ENCODE assay signal across 14 cellular contexts in genomic region chr1:60573121-60573520, GRCh38.
DNase-seq lines count a peak whose midpoint lies in the region; ATAC-seq and TF ChIP-seq lines count a peak whose summit lies in the region.
"Had no signal": no experiment of that assay in that cellular context is flagged by ENCODE, and none has a peak within 500 bp of the region (broad histone marks: within the 10 kb centered on the region; RNA-seq: fewer than 3 reads in every experiment).

No MANE protein-coding gene starts in this region.

- WGBS in lung, 2 donors = 18 to 22% methylated on average over 1 of the region's 1 CpG

- no peaks in the 10 kb centered on the region for H4K20me1 ChIP-seq in osteoblast (ENCODE audit: insufficient read depth, low read length)

- H3K4me1 ChIP-seq in lung (ENCODE audit: control insufficient read depth in 2 of 2, insufficient read depth in 2 of 2, low read length in 2 of 2) (peaks cover 0 to 4% of the 10 kb centered on the region in 2 donors), osteoblast (ENCODE audit: insufficient read depth, low read length) (peaks cover 12% of the 10 kb centered on the region)

- H3K9me3 Mint-ChIP-seq in activated naive CD8-positive, alpha-beta T cell treated with anti-CD3 and anti-CD28 coated beads, Interleukin-2, amount 50 U/mL, for 24 hours = no peaks in the 10 kb centered on the region

- no peaks in the 10 kb centered on the region for H3K4me1 Mint-ChIP-seq in activated naive CD8-positive, alpha-beta T cell treated with anti-CD3 and anti-CD28 coated beads, Interleukin-2, amount 50 U/mL, for 24 hours
- H3K4me1 Mint-ChIP-seq: B cell; stimulated activated naive B cell treated with anti-CD40 and anti-IgM and Interleukin-4, amounts not matched to agents 10 μg/mL and 1 μg/mL and 100 μg/mL, for 72 hours had no signal

- peaks cover 4% of the 10 kb centered on the region for H3K27me3 Mint-ChIP-seq in activated naive CD8-positive, alpha-beta T cell treated with anti-CD3 and anti-CD28 coated beads, Interleukin-2, amount 50 U/mL, for 24 hours
- H3K27me3 Mint-ChIP-seq: B cell; stimulated activated naive B cell treated with anti-CD40 and anti-IgM and Interleukin-4, amounts not matched to agents 10 μg/mL and 1 μg/mL and 100 μg/mL, for 72 hours had no signal

- H3K36me3 ChIP-seq in lung (ENCODE audit: control insufficient read depth in 2 of 2, insufficient read depth in 2 of 2, low read length in 2 of 2) (no peaks in the 10 kb centered on the region), osteoblast (ENCODE audit: insufficient read depth, low read length) (no peaks in the 10 kb centered on the region)

- H2AFZ ChIP-seq in osteoblast (ENCODE audit: low read length) = no peak overlapping the region

- no peaks in the 10 kb centered on the region for H3K79me2 ChIP-seq in osteoblast (ENCODE audit: insufficient read depth, low read length)

- no peaks in the 10 kb centered on the region for H3K36me3 Mint-ChIP-seq in activated naive CD8-positive, alpha-beta T cell treated with anti-CD3 and anti-CD28 coated beads, Interleukin-2, amount 50 U/mL, for 24 hours (ENCODE audit: low read depth)
- H3K36me3 Mint-ChIP-seq: activated naive CD4-positive, alpha-beta T cell treated with anti-CD3 and anti-CD28 coated beads, Interleukin-2, amount 50 U/mL, for 72 hours; stimulated activated naive B cell treated with anti-CD40 and anti-IgM and Interleukin-4, amounts not matched to agents 10 μg/mL and 1 μg/mL and 100 μg/mL, for 72 hours had no signal

- H3K4me2 ChIP-seq in osteoblast (ENCODE audit: insufficient read depth, low read length) = no peak overlapping the region

- peak; percentile 45 for ATAC-seq in lung (ENCODE audit: insufficient read depth, low FRiP score)
- ATAC-seq in GM18870 (IDR thresholded peaks at IDR 0.05; ENCODE audit: unreplicated experiment) = no peak
- no peak for ATAC-seq in activated naive CD8-positive, alpha-beta T cell treated with anti-CD3 and anti-CD28 coated beads, Interleukin-2, amount 50 U/mL, for 24 hours
- ATAC-seq: activated naive CD4-positive, alpha-beta T cell treated with anti-CD3 and anti-CD28 coated beads, Interleukin-2, amount 50 U/mL, for 72 hours; stimulated activated naive B cell treated with anti-CD40 and anti-IgM and Interleukin-4, amounts not matched to agents 10 μg/mL and 1 μg/mL and 100 μg/mL, for 72 hours had no signal

- no peak overlapping the region for H3K4me3 Mint-ChIP-seq in activated naive CD8-positive, alpha-beta T cell treated with anti-CD3 and anti-CD28 coated beads, Interleukin-2, amount 50 U/mL, for 24 hours
- H3K4me3 Mint-ChIP-seq: B cell; stimulated activated naive B cell treated with anti-CD40 and anti-IgM and Interleukin-4, amounts not matched to agents 10 μg/mL and 1 μg/mL and 100 μg/mL, for 72 hours had no signal

- DNase-seq in DMS153 treated with DMSO at 0.1 percent for 48 hours (lab: John Stamatoyannopoulos, UW; ENCODE audit: unreplicated experiment) (peak; percentile 4), NCI-H774 (lab: John Stamatoyannopoulos, UW) (peak; percentile 34), dermis blood vessel endothelial cell (peak; percentile 32), lung (ENCODE audit: low spot score) (no peak), NCI-H128 (lab: John Stamatoyannopoulos, UW; ENCODE audit: unreplicated experiment) (no peak), osteoblast (ENCODE audit: insufficient read length, low spot score, missing footprints) (no peak)
- DNase-seq in activated naive CD8-positive, alpha-beta T cell treated with anti-CD3 and anti-CD28 coated beads, Interleukin-2, amount 50 U/mL, for 24 hours = no peak
- DNase-seq: activated CD8-positive, alpha-beta memory T cell treated with anti-CD3 and anti-CD28 coated beads, Interleukin-2, amount 50 U/mL, for 48 hours; posterior cingulate gyrus; stimulated activated CD4-positive, alpha-beta T cell treated with anti-CD3 and anti-CD28 coated beads, Interleukin-4, amount 100 ng/mL, for 1 hour; stimulated activated naive B cell treated with anti-CD40 and anti-IgM and Interleukin-4, amounts not matched to agents 10 μg/mL and 1 μg/mL and 100 μg/mL, for 72 hours had no signal

- TF ChIP-seq CTCF in lung (IDR thresholded peaks at IDR 0.05; ENCODE audit: control extremely low read depth, extremely low read depth) = no peak
- TF ChIP-seq CTCF in osteoblast (IDR thresholded peaks at IDR 0.05; ENCODE audit: extremely low read depth, low read depth, low read length) = no peak

- H3K9me3 ChIP-seq in lung (ENCODE audit: control insufficient read depth in 2 of 2, insufficient read depth in 1 of 2, low read length in 1 of 2) (no peaks in the 10 kb centered on the region), osteoblast (ENCODE audit: low read depth, low read length) (no peaks in the 10 kb centered on the region)

- H3K27me3 ChIP-seq in lung (ENCODE audit: control insufficient read depth, insufficient read depth) (no peaks in the 10 kb centered on the region), osteoblast (ENCODE audit: insufficient read depth, low read length) (no peaks in the 10 kb centered on the region)

- H3K27ac ChIP-seq in lung (ENCODE audit: low read depth in 1 of 2, low read length in 1 of 2) (peak overlapping the region in 1 of 2 donors; percentile 53), osteoblast (ENCODE audit: low read depth, low read length) (no peak overlapping the region)

- H3K27ac Mint-ChIP-seq in activated naive CD8-positive, alpha-beta T cell treated with anti-CD3 and anti-CD28 coated beads, Interleukin-2, amount 50 U/mL, for 24 hours = no peak overlapping the region
- H3K27ac Mint-ChIP-seq: activated naive CD4-positive, alpha-beta T cell treated with anti-CD3 and anti-CD28 coated beads, Interleukin-2, amount 50 U/mL, for 72 hours; B cell; stimulated activated naive B cell treated with anti-CD40 and anti-IgM and Interleukin-4, amounts not matched to agents 10 μg/mL and 1 μg/mL and 100 μg/mL, for 72 hours had no signal

- no peak overlapping the region for H3K4me3 ChIP-seq in lung
- H3K4me3 ChIP-seq in osteoblast (ENCODE audit: insufficient read depth, low read length) = no peak overlapping the region

Comparison
In these comparisons a context has a peak if more than half of its experiments do, and no peak if none do; other contexts are left out.
1. DNase-seq: peak in DMS153 treated with DMSO at 0.1 percent for 48 hours (single experiment), NCI-H774 (single experiment) and dermis blood vessel endothelial cell (single experiment); none in lung (single experiment), NCI-H128 (single experiment), osteoblast (single experiment) and activated naive CD8-positive, alpha-beta T cell treated with anti-CD3 and anti-CD28 coated beads, Interleukin-2, amount 50 U/mL, for 24 hours (single experiment).